Comparison of ENCODE assay signal across 19 cellular contexts in the genomic region with DNA sequence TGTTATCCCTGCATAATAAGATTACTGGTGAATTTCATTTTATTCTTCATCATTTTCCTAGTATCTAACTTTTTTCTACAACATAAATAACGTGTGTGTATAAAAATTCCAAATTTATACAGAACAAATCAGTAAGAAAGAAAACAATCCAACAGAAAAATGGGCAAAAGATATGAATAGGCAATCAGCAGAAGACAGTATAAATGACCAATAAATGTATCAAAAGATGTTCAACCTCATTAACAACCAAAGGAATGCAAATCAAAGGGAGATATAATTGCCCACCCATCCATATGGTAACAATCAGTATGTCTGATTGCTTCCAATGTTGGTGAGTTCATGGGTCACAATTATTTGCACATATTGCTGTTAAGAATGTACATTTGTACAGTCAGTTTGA. TPM values are rescaled to one million over a fixed set of nuclear protein-coding genes. Genes with fewer than 3 reads are reported as not detected.
DNase-seq lines count a peak whose midpoint lies in the region; ATAC-seq, FAIRE-seq and TF ChIP-seq lines count a peak whose summit lies in the region.
"Had no signal": no experiment of that assay in that cellular context is flagged by ENCODE, and none has a peak within 500 bp of the region (broad histone marks: within the 10 kb centered on the region; RNA-seq: fewer than 3 reads in every experiment).

No MANE protein-coding gene starts in this region.

- FAIRE-seq in A549 (lab: Jason Lieb, UNC) (peak; percentile 46), D721Med (lab: Jason Lieb, UNC) (peak; percentile 32), H54 (lab: Jason Lieb, UNC) (peak; percentile 48)
- FAIRE-seq: GM19239 had no signal

- H3K4me3 Mint-ChIP-seq in activated T-helper 2 cell treated with anti-CD3 and anti-CD28 coated beads, Interferon-gamma antibody, Interleukin-2, Interleukin-4, amounts not matched to agents 10 μg/mL and 5 μg/mL and 100 μg/mL, durations not matched to agents 14 hours and 24 hours and 36 hours (ENCODE audit: low read depth) = no peak overlapping the region
- H3K4me3 Mint-ChIP-seq: B cell; CD4-positive, CD25-positive, alpha-beta regulatory T cell; CD8-positive, alpha-beta T cell; GM23338 had no signal

- no peak for ATAC-seq in A549
- no peak for ATAC-seq in mucosa of descending colon
- ATAC-seq: CD8-positive, alpha-beta T cell; GM23338 had no signal

- no peaks in the 10 kb centered on the region for H3K27me3 Mint-ChIP-seq in activated T-helper 2 cell treated with anti-CD3 and anti-CD28 coated beads, Interferon-gamma antibody, Interleukin-2, Interleukin-4, amounts not matched to agents 10 μg/mL and 5 μg/mL and 100 μg/mL, durations not matched to agents 14 hours and 24 hours and 36 hours (ENCODE audit: low read depth)
- H3K27me3 Mint-ChIP-seq: B cell; CD4-positive, CD25-positive, alpha-beta regulatory T cell had no signal

- H3K4me2 ChIP-seq in A549 = no peak overlapping the region
- H3K4me2 ChIP-seq: BLaER1, GM23338 had no signal

- intact Hi-C loops in mucosa of descending colon (cut with DNase I, micrococcal nuclease) = no loop called here
- intact Hi-C loops in activated T-helper 2 cell treated with anti-CD3 and anti-CD28 coated beads, Interferon-gamma antibody, Interleukin-2, Interleukin-4, amounts not matched to agents 10 μg/mL and 5 μg/mL and 100 μg/mL, durations not matched to agents 14 hours and 24 hours and 36 hours (cut with micrococcal nuclease) = no loop called here

- POLR2A ChIA-PET in A549 (lab: Yijun Ruan, JAX) = no interaction called here

- H3K36me3 ChIP-seq in mucosa of descending colon (ENCODE audit: low read depth) = no peaks in the 10 kb centered on the region

- no peak for TF ChIP-seq CTCF in A549 (IDR thresholded peaks at IDR 0.05)
- TF ChIP-seq CTCF in D721Med (IDR thresholded peaks at IDR 0.05; ENCODE audit: insufficient read depth, missing control alignments) = no peak
- TF ChIP-seq CTCF in mucosa of descending colon (IDR thresholded peaks at IDR 0.05) = no peak

- no peak overlapping the region for H3K27ac Mint-ChIP-seq in activated T-helper 2 cell treated with anti-CD3 and anti-CD28 coated beads, Interferon-gamma antibody, Interleukin-2, Interleukin-4, amounts not matched to agents 10 μg/mL and 5 μg/mL and 100 μg/mL, durations not matched to agents 14 hours and 24 hours and 36 hours
- H3K27ac Mint-ChIP-seq: B cell; CD4-positive, CD25-positive, alpha-beta regulatory T cell; CD8-positive, alpha-beta T cell; GM23338 had no signal

- H3K4me3 ChIP-seq in A549 (no peak overlapping the region), mucosa of descending colon (no peak overlapping the region)
- H3K4me3 ChIP-seq: BLaER1, GM23338, HAP-1 had no signal

- no peak overlapping the region for H3K27ac ChIP-seq in A549
- H3K27ac ChIP-seq: BLaER1, C4-2B had no signal

- CTCF ChIA-PET in A549 (lab: Yijun Ruan, JAX) = no interaction called here

- TF ChIP-seq POLR2A in A549 (IDR thresholded peaks at IDR 0.05; ENCODE audit: low read length) (no peak), H54 (IDR thresholded peaks at IDR 0.05; ENCODE audit: low read depth, low read length) (no peak)

- H3K9me3 Mint-ChIP-seq in activated T-helper 2 cell treated with anti-CD3 and anti-CD28 coated beads, Interferon-gamma antibody, Interleukin-2, Interleukin-4, amounts not matched to agents 10 μg/mL and 5 μg/mL and 100 μg/mL, durations not matched to agents 14 hours and 24 hours and 36 hours = peaks cover 8% of the 10 kb centered on the region
- H3K9me3 Mint-ChIP-seq: CD8-positive, alpha-beta T cell; GM23338 had no signal

- no peaks in the 10 kb centered on the region for H3K9me3 ChIP-seq in A549
- H3K9me3 ChIP-seq in mucosa of descending colon = no peaks in the 10 kb centered on the region
- H3K9me3 ChIP-seq: Caco-2, HAP-1 had no signal

- H3K4me1 ChIP-seq in A549 (no peaks in the 10 kb centered on the region), mucosa of descending colon (ENCODE audit: low read depth) (no peaks in the 10 kb centered on the region)
- H3K4me1 ChIP-seq: Caco-2, HAP-1 had no signal

- no peak for TF ChIP-seq RAD21 in A549 (conservative IDR thresholded peaks at IDR 0.05 in 1 of 2, IDR thresholded peaks at IDR 0.05 in 1 of 2)

- DNase-seq in A549 (ENCODE audit: low read depth in 1 of 2, low spot score in 1 of 2) (no peak), D721Med (ENCODE audit: insufficient read length, low spot score) (no peak), H54 (ENCODE audit: insufficient read length, low spot score) (no peak), mucosa of descending colon (no peak), cerebellar cortex (ENCODE audit: low spot score) (no peak)
- no peak for DNase-seq in activated T-helper 2 cell treated with anti-CD3 and anti-CD28 coated beads, Interferon-gamma antibody, Interleukin-2, Interleukin-4, amounts not matched to agents 10 μg/mL and 5 μg/mL and 100 μg/mL, durations not matched to agents 14 hours and 24 hours and 36 hours (ENCODE audit: low spot score)
- DNase-seq: Caco-2; CD4-positive, CD25-positive, alpha-beta regulatory T cell; CD8-positive, alpha-beta T cell; DMS 273 treated with DMSO at 0.1 percent for 48 hours; DMS79; EL; GDM1 had no signal

- 83% methylated on average over 1 of the region's 1 CpG for WGBS in A549 (ENCODE audit: missing lambda C conversion rate)

- H3K36me3 Mint-ChIP-seq in activated T-helper 2 cell treated with anti-CD3 and anti-CD28 coated beads, Interferon-gamma antibody, Interleukin-2, Interleukin-4, amounts not matched to agents 10 μg/mL and 5 μg/mL and 100 μg/mL, durations not matched to agents 14 hours and 24 hours and 36 hours (ENCODE audit: low read depth) = peaks cover 67% of the 10 kb centered on the region

- peaks cover 39% of the 10 kb centered on the region for H3K4me1 Mint-ChIP-seq in activated T-helper 2 cell treated with anti-CD3 and anti-CD28 coated beads, Interferon-gamma antibody, Interleukin-2, Interleukin-4, amounts not matched to agents 10 μg/mL and 5 μg/mL and 100 μg/mL, durations not matched to agents 14 hours and 24 hours and 36 hours (ENCODE audit: low read depth)
- H3K4me1 Mint-ChIP-seq: GM23338 had no signal

- no peak for TF ChIP-seq EP300 in A549 (IDR thresholded peaks at IDR 0.05)

TF ChIP-seq in A549, 52 proteins besides CTCF, POLR2A, EP300 and RAD21 (continues in another document):
- TF ChIP-seq HOXB13 (CRISPR knock-in tag; IDR thresholded peaks at IDR 0.05; ENCODE audit: low read depth) = no peak
- TF ChIP-seq HOXB5 (CRISPR knock-in tag; IDR thresholded peaks at IDR 0.05) = no peak
- TF ChIP-seq, protein P1, sequence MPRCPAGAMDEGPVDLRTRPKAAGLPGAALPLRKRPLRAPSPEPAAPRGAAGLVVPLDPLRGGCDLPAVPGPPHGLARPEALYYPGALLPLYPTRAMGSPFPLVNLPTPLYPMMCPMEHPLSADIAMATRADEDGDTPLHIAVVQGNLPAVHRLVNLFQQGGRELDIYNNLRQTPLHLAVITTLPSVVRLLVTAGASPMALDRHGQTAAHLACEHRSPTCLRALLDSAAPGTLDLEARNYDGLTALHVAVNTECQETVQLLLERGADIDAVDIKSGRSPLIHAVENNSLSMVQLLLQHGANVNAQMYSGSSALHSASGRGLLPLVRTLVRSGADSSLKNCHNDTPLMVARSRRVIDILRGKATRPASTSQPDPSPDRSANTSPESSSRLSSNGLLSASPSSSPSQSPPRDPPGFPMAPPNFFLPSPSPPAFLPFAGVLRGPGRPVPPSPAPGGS (IDR thresholded peaks at IDR 0.05) = no peak
- TF ChIP-seq POLR2AphosphoS2 (conservative IDR thresholded peaks at IDR 0.05; ENCODE audit: low read length) = no peak
- TF ChIP-seq CBX2 (IDR thresholded peaks at IDR 0.05; ENCODE audit: borderline replicate concordance, low read depth) = no peak
- no peak for TF ChIP-seq CEBPB (IDR thresholded peaks at IDR 0.05)

RNA-seq across cellular contexts. Expression of a gene that starts 13.5 kb away (rescaled TPM):
- polyA plus RNA-seq in A549 (2011; rRNA removed) = 70.4 and 78.4 TPM in 2 replicates
- 34.5 and 42.0 TPM in 2 replicates for polyA plus RNA-seq in A549 (2012; cell fraction: cytosol; rRNA removed)
- 17.5 and 18.4 TPM in 2 replicates for polyA plus RNA-seq in A549 (2012; cell fraction: nucleus; rRNA removed)
- polyA plus RNA-seq in A549 (2017; fragmentation: RNase III; extraction: RNeasy Plus Mini Kit Qiagen cat#74134 plus additional on column Dnase treatment) = 62.8 to 66.4 TPM (median 63.9 TPM) in 3 replicates
- polyA minus RNA-seq in A549 (2011; rRNA and poly(A)+ RNA removed) = 16.7 and 17.8 TPM in 2 replicates
- total RNA-seq in mucosa of descending colon = 10 to 100 TPM; 33.4 to 57.9 (median 48.3) TPM
- total RNA-seq in activated T-helper 2 cell treated with anti-CD3 and anti-CD28 coated beads, Interferon-gamma antibody, Interleukin-2, Interleukin-4, amounts not matched to agents 10 μg/mL and 5 μg/mL and 100 μg/mL, durations not matched to agents 14 hours and 24 hours and 36 hours = 18.2 and 19.4 TPM in 2 replicates

RNA-seq across cellular contexts. Expression of a gene that starts 57.0 kb away (rescaled TPM):
- polyA plus RNA-seq in A549 (2011; rRNA removed) (33.2 and 44.5 TPM in 2 replicates), A549 (2017; fragmentation: RNase III; extraction: RNeasy Plus Mini Kit Qiagen cat#74134 plus additional on column Dnase treatment) (22.6 to 23.5 TPM (median 22.7 TPM) in 3 replicates)
- polyA plus RNA-seq in A549 (2012; cell fraction: cytosol; rRNA removed) = 8.6 and 8.7 TPM in 2 replicates
- 3.8 and 5.8 TPM in 2 replicates for polyA plus RNA-seq in A549 (2012; cell fraction: nucleus; rRNA removed)
- polyA minus RNA-seq in A549 (2011; rRNA and poly(A)+ RNA removed) = 14.5 and 15.8 TPM in 2 replicates
- total RNA-seq in mucosa of descending colon = 10 to 100 TPM; 18.2 to 21.4 (median 20.5) TPM
- total RNA-seq in activated T-helper 2 cell treated with anti-CD3 and anti-CD28 coated beads, Interferon-gamma antibody, Interleukin-2, Interleukin-4, amounts not matched to agents 10 μg/mL and 5 μg/mL and 100 μg/mL, durations not matched to agents 14 hours and 24 hours and 36 hours = 31.2 and 33.1 TPM in 2 replicates
